ENCODE assay signal across 32 cellular contexts in the genomic region with DNA sequence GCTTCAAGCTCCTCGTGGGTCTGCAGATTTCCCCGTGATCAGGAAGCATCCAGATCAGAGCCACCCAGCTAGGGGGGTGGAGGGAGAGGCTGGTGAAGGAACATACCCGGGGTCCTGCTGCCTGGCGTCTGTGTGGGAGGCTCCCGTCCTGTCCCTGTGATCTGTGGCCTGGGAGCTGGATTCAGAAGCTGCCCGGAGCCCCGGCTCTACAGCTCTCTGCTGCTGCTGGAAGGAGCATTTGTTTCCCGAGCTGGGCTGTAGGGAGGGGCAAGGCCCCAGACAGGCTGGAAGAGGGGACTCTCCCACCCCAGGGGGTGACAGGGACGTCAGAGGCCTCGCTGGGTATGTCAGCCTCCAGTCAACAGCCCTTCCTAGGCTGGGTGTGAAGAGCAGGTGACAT.
"Had no signal": no experiment of that assay in that cellular context is flagged by ENCODE, and none has a peak within 500 bp of the region (broad histone marks: within the 10 kb centered on the region; RNA-seq: fewer than 3 reads in every experiment).

No MANE protein-coding gene starts in this region.

- H3K9me3 Mint-ChIP-seq: activated T-helper 17 cell treated with anti-CD3 and anti-CD28 coated beads, Interleukin-2, amount 50 U/mL, for 72 hours; central memory CD8-positive, alpha-beta T cell had no signal

- H3K27ac ChIP-seq: cardiac muscle cell, RWPE1, WERI-Rb-1 had no signal

- H3K4me3 Mint-ChIP-seq: activated CD8-positive, alpha-beta T cell treated with anti-CD3 and anti-CD28 coated beads for 36 hours; activated naive CD8-positive, alpha-beta T cell treated with anti-CD3 and anti-CD28 coated beads for 36 hours; activated T-cell treated with anti-CD3 and anti-CD28 coated beads, Interleukin-2, amount 50 U/mL, for 72 hours; activated T-helper 17 cell treated with anti-CD3 and anti-CD28 coated beads, Interleukin-2, amount 50 U/mL, for 72 hours; central memory CD8-positive, alpha-beta T cell had no signal

- H3K27me3 Mint-ChIP-seq: activated T-helper 17 cell treated with anti-CD3 and anti-CD28 coated beads, Interleukin-2, amount 50 U/mL, for 72 hours; central memory CD8-positive, alpha-beta T cell had no signal

- H3K27me3 ChIP-seq: cardiac muscle cell had no signal

- H3K4me3 ChIP-seq: cardiac muscle cell, K562 had no signal

- H3K27ac Mint-ChIP-seq: activated CD8-positive, alpha-beta T cell treated with anti-CD3 and anti-CD28 coated beads for 36 hours; activated naive CD8-positive, alpha-beta T cell treated with anti-CD3 and anti-CD28 coated beads for 36 hours; activated T-cell treated with anti-CD3 and anti-CD28 coated beads, Interleukin-2, amount 50 U/mL, for 72 hours; activated T-helper 17 cell treated with anti-CD3 and anti-CD28 coated beads, Interleukin-2, amount 50 U/mL, for 72 hours had no signal

- H3K36me3 ChIP-seq: cardiac muscle cell, WERI-Rb-1 had no signal

- DNase-seq: activated CD4-positive, alpha-beta T cell treated with anti-CD3 and anti-CD28 coated beads for 1 hour; activated CD4-positive, alpha-beta T cell treated with anti-CD3 and anti-CD28 coated beads for 48 hours; activated CD4-positive, alpha-beta T cell treated with anti-CD3 and anti-CD28 coated beads, Interleukin-2, amount 50 U/mL, for 4 hours; activated CD4-positive, CD25-positive, alpha-beta regulatory T cell; activated CD8-positive, alpha-beta T cell treated with anti-CD3 and anti-CD28 coated beads for 36 hours; activated effector memory CD4-positive, alpha-beta T cell treated with anti-CD3 and anti-CD28 coated beads, Interleukin-2, amount 50 U/mL, for 16 hours; activated naive CD4-positive, alpha-beta T cell; activated naive CD4-positive, alpha-beta T cell treated with anti-CD3 and anti-CD28 coated beads, Interleukin-2, amount 50 U/mL, for 16 hours; activated naive CD8-positive, alpha-beta T cell treated with anti-CD3 and anti-CD28 coated beads for 36 hours; activated T-cell treated with anti-CD3 and anti-CD28 coated beads, Interleukin-2, amount 50 U/mL, for 1 hour; activated T-cell treated with anti-CD3 and anti-CD28 coated beads, Interleukin-2, amount 50 U/mL, for 72 hours; amniotic stem cell; aorta; NCI-H1092 treated with DMSO at 0.1 percent for 48 hours; NCI-H1417 treated with DMSO at 0.1 percent for 48 hours; NCI-H187 treated with DMSO at 0.1 percent for 48 hours; NCI-H2081; NCI-H226; NCI-H524 treated with DMSO at 0.1 percent for 48 hours; NK-92 treated with Interleukin-12 subunit alpha and Interleukin-12 subunit beta, amount 100 ng/mL, for 24 hours; PC-3; SIG-M5; SW 1271; T-helper 1 cell; T-helper 2 cell; T-helper 9 cell; WERI-Rb-1 had no signal
